Comparison of ENCODE assay signal across 20 cellular contexts in genomic region chr6:80437186-80437585, GRCh38.
"Had no signal": no experiment of that assay in that cellular context is flagged by ENCODE, and none has a peak within 500 bp of the region (broad histone marks: within the 10 kb centered on the region; RNA-seq: fewer than 3 reads in every experiment).

No MANE protein-coding gene starts in this region.

- H3K27ac Mint-ChIP-seq: activated CD4-positive, alpha-beta memory T cell treated with anti-CD3 and anti-CD28 coated beads for 36 hours; activated T-helper 17 cell treated with anti-CD3 and anti-CD28 coated beads, Interleukin-2, amount 50 U/mL, for 72 hours; effector memory CD8-positive, alpha-beta T cell; stimulated activated effector memory CD8-positive, alpha-beta T cell treated with anti-CD3 and anti-CD28 coated beads, Interleukin-12 subunit alpha, Interleukin-12 subunit beta, amount 100 ng/mL, for 72 hours; T-helper 2 cell treated with Interferon-gamma antibody and Interleukin-4, amounts not matched to agents 5 μg/mL and 100 μg/mL, for 36 hours; WTC11 had no signal

- H3K4me1 ChIP-seq: gastrocnemius medialis, prostate gland, right atrium auricular region, stomach had no signal

- H3K9me3 Mint-ChIP-seq: activated CD4-positive, alpha-beta memory T cell treated with anti-CD3 and anti-CD28 coated beads for 36 hours; T-helper 2 cell treated with Interferon-gamma antibody and Interleukin-4, amounts not matched to agents 5 μg/mL and 100 μg/mL, for 36 hours; WTC11 had no signal

- DNase-seq: activated CD4-positive, alpha-beta memory T cell treated with anti-CD3 and anti-CD28 coated beads for 36 hours; activated CD4-positive, alpha-beta T cell treated with anti-CD3 and anti-CD28 coated beads for 4 hours; activated naive CD4-positive, alpha-beta T cell treated with Interleukin-2 at 50 U/mL for 16 hours; activated T-cell treated with anti-CD3 and anti-CD28 coated beads, Interleukin-2, amount 50 U/mL, for 1 hour; dermis blood vessel endothelial cell; effector memory CD8-positive, alpha-beta T cell; gastrocnemius medialis; head of caudate nucleus; left ventricle myocardium superior; small intestine; stimulated activated CD4-positive, alpha-beta T cell treated with anti-CD3 and anti-CD28 coated beads, Interleukin-4, amount 100 ng/mL, for 1 hour; stomach had no signal

- H3K36me3 ChIP-seq: ascending aorta, gastrocnemius medialis, prostate gland, right atrium auricular region, stomach had no signal

- H3K4me3 ChIP-seq: ascending aorta, gastrocnemius medialis, prostate gland, right atrium auricular region, stomach had no signal

- H3K27ac ChIP-seq: ascending aorta, gastrocnemius medialis, prostate gland, right atrium auricular region, stomach had no signal

- H3K4me1 Mint-ChIP-seq: activated T-helper 17 cell treated with anti-CD3 and anti-CD28 coated beads, Interleukin-2, amount 50 U/mL, for 72 hours; stimulated activated effector memory CD8-positive, alpha-beta T cell treated with anti-CD3 and anti-CD28 coated beads, Interleukin-12 subunit alpha, Interleukin-12 subunit beta, amount 100 ng/mL, for 72 hours had no signal

- H3K4me3 Mint-ChIP-seq: activated CD4-positive, alpha-beta memory T cell treated with anti-CD3 and anti-CD28 coated beads for 36 hours; activated T-helper 17 cell treated with anti-CD3 and anti-CD28 coated beads, Interleukin-2, amount 50 U/mL, for 72 hours; effector memory CD8-positive, alpha-beta T cell; neural crest cell; stimulated activated effector memory CD8-positive, alpha-beta T cell treated with anti-CD3 and anti-CD28 coated beads, Interleukin-12 subunit alpha, Interleukin-12 subunit beta, amount 100 ng/mL, for 72 hours; T-helper 2 cell treated with Interferon-gamma antibody and Interleukin-4, amounts not matched to agents 5 μg/mL and 100 μg/mL, for 36 hours; WTC11 had no signal

- H3K9me3 ChIP-seq: ascending aorta, gastrocnemius medialis, prostate gland, right atrium auricular region, stomach had no signal

- H3K36me3 Mint-ChIP-seq: activated CD4-positive, alpha-beta memory T cell treated with anti-CD3 and anti-CD28 coated beads for 36 hours; stimulated activated effector memory CD8-positive, alpha-beta T cell treated with anti-CD3 and anti-CD28 coated beads, Interleukin-12 subunit alpha, Interleukin-12 subunit beta, amount 100 ng/mL, for 72 hours; WTC11 had no signal

- H3K27me3 ChIP-seq: ascending aorta, gastrocnemius medialis, right atrium auricular region, stomach had no signal

- ATAC-seq: activated T-helper 17 cell treated with anti-CD3 and anti-CD28 coated beads, Interleukin-2, amount 50 U/mL, for 72 hours; effector memory CD8-positive, alpha-beta T cell; gastrocnemius medialis; left ventricle myocardium superior; stimulated activated effector memory CD8-positive, alpha-beta T cell treated with anti-CD3 and anti-CD28 coated beads, Interleukin-12 subunit alpha, Interleukin-12 subunit beta, amount 100 ng/mL, for 72 hours; WTC11 had no signal

- H3K27me3 Mint-ChIP-seq: activated CD4-positive, alpha-beta memory T cell treated with anti-CD3 and anti-CD28 coated beads for 36 hours; activated T-helper 17 cell treated with anti-CD3 and anti-CD28 coated beads, Interleukin-2, amount 50 U/mL, for 72 hours; effector memory CD8-positive, alpha-beta T cell had no signal
